Comparison of ENCODE assay signal across 18 cellular contexts in genomic region chr3:30721314-30721634, GRCh38.
DNase-seq lines count a peak whose midpoint lies in the region; TF ChIP-seq lines count a peak whose summit lies in the region.
"Had no signal": no experiment of that assay in that cellular context is flagged by ENCODE, and none has a peak within 500 bp of the region (broad histone marks: within the 10 kb centered on the region; RNA-seq: fewer than 3 reads in every experiment).

No MANE protein-coding gene starts in this region.

- no peaks in the 10 kb centered on the region for H3K36me3 Mint-ChIP-seq in MCF 10A (ENCODE audit: insufficient read depth, unreplicated experiment)

- H3K36me3 ChIP-seq in breast epithelium (no peaks in the 10 kb centered on the region), mammary epithelial cell (ENCODE audit: insufficient read depth, low read length) (no peaks in the 10 kb centered on the region), mesodermal cell (ENCODE audit: control insufficient read depth, insufficient read depth, low read length) (no peaks in the 10 kb centered on the region)

- TF ChIP-seq CTCF in MCF 10A (IDR thresholded peaks at IDR 0.05; ENCODE audit: unreplicated experiment): no peak
- TF ChIP-seq CTCF in breast epithelium (IDR thresholded peaks at IDR 0.05): no peak
- no peak for TF ChIP-seq CTCF in mammary epithelial cell (conservative IDR thresholded peaks at IDR 0.05 in 1 of 2, IDR thresholded peaks at IDR 0.05 in 1 of 2; ENCODE audit: extremely low read depth in 1 of 2, insufficient read depth in 1 of 2, low read depth in 1 of 2, low read length in 2 of 2)
- TF ChIP-seq CTCF in GM10266 (IDR thresholded peaks at IDR 0.05; ENCODE audit: control insufficient read depth, insufficient read depth, low read depth, missing control alignments): no peak

- BruUV-seq in MCF 10A (replicated peaks; lab: Mats Ljungman, UMichigan) (no TSS peak), mammary epithelial cell (replicated peaks; lab: Mats Ljungman, UMichigan) (no TSS peak)

- no peak overlapping the region for H2AFZ ChIP-seq in mammary epithelial cell (ENCODE audit: low read depth, low read length)
- H2AFZ ChIP-seq: GM23248 had no signal

- no peaks in the 10 kb centered on the region for H4K20me1 ChIP-seq in mammary epithelial cell (ENCODE audit: insufficient read depth, low read length)

- H3K4me2 ChIP-seq in mammary epithelial cell (ENCODE audit: insufficient read depth, low read depth, low read length): peak overlapping the region; percentile 61

- TF ChIP-seq POLR2A in breast epithelium (IDR thresholded peaks at IDR 0.05): no peak

- no peaks in the 10 kb centered on the region for H3K9me3 ChIP-seq in breast epithelium
- H3K9me3 ChIP-seq in mammary epithelial cell (replicated peaks; ENCODE audit: insufficient read depth, low read length): no peaks in the 10 kb centered on the region
- no peaks in the 10 kb centered on the region for H3K9me3 ChIP-seq in mesodermal cell (ENCODE audit: control insufficient read depth, low read length)

- CTCF ChIA-PET in MCF 10A (lab: Yijun Ruan, JAX): interaction anchor here (0.7 kb wide), 1 partner anchor 547 kb away, joined by 4 read pairs; no protein-coding TSS in a partner anchor
- CTCF ChIA-PET in mammary epithelial cell (lab: Charles Lee; ENCODE audit: low non-redundant PET): interaction anchor here (1.0 kb wide), 1 partner anchor 28 kb away, joined by 4 read pairs; no protein-coding TSS in a partner anchor

- POLR2A ChIA-PET in MCF 10A (lab: Yijun Ruan, JAX): interaction anchor here (1.3 kb wide), 1 partner anchor 49 kb away, joined by 4 read pairs; no protein-coding TSS in a partner anchor

- no peaks in the 10 kb centered on the region for H3K27me3 Mint-ChIP-seq in MCF 10A (ENCODE audit: insufficient read depth, unreplicated experiment)

- no peak overlapping the region for H3K4me3 ChIP-seq in breast epithelium
- H3K4me3 ChIP-seq in mammary epithelial cell (replicated peaks in 1 of 3; ENCODE audit: insufficient read depth in 1 of 3, low read depth in 2 of 3, low read length in 3 of 3): no peak overlapping the region
- H3K4me3 ChIP-seq in mesodermal cell (ENCODE audit: extremely low read depth, insufficient read depth, low read length, poor library complexity, severe bottlenecking): no peak overlapping the region

- no peak overlapping the region for H3K9ac ChIP-seq in mammary epithelial cell (ENCODE audit: insufficient read depth, low read length)
- H3K9ac ChIP-seq: GM23248 had no signal

- peaks cover 9% of the 10 kb centered on the region for H3K9me3 Mint-ChIP-seq in MCF 10A (ENCODE audit: unreplicated experiment)

- dilution Hi-C loops in mammary epithelial cell (cut with HindIII; ENCODE audit: low sequenced_read_pairs): no loop called here

- H3K4me3 Mint-ChIP-seq in MCF 10A (ENCODE audit: unreplicated experiment): peak overlapping the region; percentile 3

- DNase-seq in MCF 10A (ENCODE audit: unreplicated experiment): no peak
- DNase-seq in breast epithelium (ENCODE audit: low spot score in 2 of 2): no peak
- DNase-seq in mammary epithelial cell: no peak
- DNase-seq in NCI-H1105 treated with DMSO at 0.1 percent for 48 hours (lab: John Stamatoyannopoulos, UW): no peak
- DNase-seq in GM10266 (ENCODE audit: extremely low spot score): no peak
- DNase-seq in GOT3 (lab: John Stamatoyannopoulos, UW): no peak
- no peak for DNase-seq in HuH-7.5 (ENCODE audit: low spot score)
- DNase-seq: DND-41, GDM1, KG1, NCI-H1092, NCI-H1694 treated with DMSO at 0.1 percent for 48 hours, NCI-H2171 treated with DMSO at 0.1 percent for 48 hours, NCI-H774, SIG-M5 had no signal

- in situ Hi-C loops in mammary epithelial cell (cut with MboI; ENCODE audit: low sequenced_read_pairs in 2 of 2): loop anchor here in 1 of 2 donors (10.0 kb wide), 1 partner anchor 686 kb away; no protein-coding TSS in a partner anchor

- H3K4me1 ChIP-seq in breast epithelium: no peaks in the 10 kb centered on the region
- H3K4me1 ChIP-seq in mammary epithelial cell (ENCODE audit: insufficient read depth, low read length): peaks cover 13% of the 10 kb centered on the region
- peaks cover 20% of the 10 kb centered on the region for H3K4me1 ChIP-seq in mesodermal cell (ENCODE audit: control insufficient read depth, insufficient read depth, low read length, poor library complexity, severe bottlenecking)

- H3K27ac ChIP-seq in breast epithelium: no peak overlapping the region
- no peak overlapping the region for H3K27ac ChIP-seq in mammary epithelial cell (ENCODE audit: insufficient read depth, low read depth, low read length)
- H3K27ac ChIP-seq in mesodermal cell (ENCODE audit: low read depth, low read length, severe bottlenecking): peak overlapping the region; percentile 62
- H3K27ac ChIP-seq: GM23248, HL-60 had no signal

- no peaks in the 10 kb centered on the region for H3K79me2 ChIP-seq in mammary epithelial cell (ENCODE audit: insufficient read depth, low read length)

- intact Hi-C loops in MCF 10A (cut with micrococcal nuclease): no loop called here
- intact Hi-C loops in breast epithelium (cut with DNase I; ENCODE audit: low total_unique reads): no loop called here
- intact Hi-C loops in mammary epithelial cell (cut with micrococcal nuclease): no loop called here

- H3K27ac Mint-ChIP-seq in MCF 10A (ENCODE audit: low read depth, unreplicated experiment): peak overlapping the region; percentile 23

- H3K27me3 ChIP-seq in breast epithelium (no peaks in the 10 kb centered on the region), mammary epithelial cell (ENCODE audit: insufficient read depth, low read length) (no peaks in the 10 kb centered on the region)

- peaks cover 15% of the 10 kb centered on the region for H3K4me1 Mint-ChIP-seq in MCF 10A (ENCODE audit: insufficient read depth, unreplicated experiment)

- 74% methylated on average over 2 of the region's 2 CpGs for WGBS in mammary epithelial cell (ENCODE audit: low coverage, missing lambda C conversion rate)
- 93 to 100% methylated on average over 1 of the region's 2 CpGs for WGBS in mesodermal cell (ENCODE audit: insufficient coverage in 2 of 2), 2 experiments
